In the genomic region with DNA sequence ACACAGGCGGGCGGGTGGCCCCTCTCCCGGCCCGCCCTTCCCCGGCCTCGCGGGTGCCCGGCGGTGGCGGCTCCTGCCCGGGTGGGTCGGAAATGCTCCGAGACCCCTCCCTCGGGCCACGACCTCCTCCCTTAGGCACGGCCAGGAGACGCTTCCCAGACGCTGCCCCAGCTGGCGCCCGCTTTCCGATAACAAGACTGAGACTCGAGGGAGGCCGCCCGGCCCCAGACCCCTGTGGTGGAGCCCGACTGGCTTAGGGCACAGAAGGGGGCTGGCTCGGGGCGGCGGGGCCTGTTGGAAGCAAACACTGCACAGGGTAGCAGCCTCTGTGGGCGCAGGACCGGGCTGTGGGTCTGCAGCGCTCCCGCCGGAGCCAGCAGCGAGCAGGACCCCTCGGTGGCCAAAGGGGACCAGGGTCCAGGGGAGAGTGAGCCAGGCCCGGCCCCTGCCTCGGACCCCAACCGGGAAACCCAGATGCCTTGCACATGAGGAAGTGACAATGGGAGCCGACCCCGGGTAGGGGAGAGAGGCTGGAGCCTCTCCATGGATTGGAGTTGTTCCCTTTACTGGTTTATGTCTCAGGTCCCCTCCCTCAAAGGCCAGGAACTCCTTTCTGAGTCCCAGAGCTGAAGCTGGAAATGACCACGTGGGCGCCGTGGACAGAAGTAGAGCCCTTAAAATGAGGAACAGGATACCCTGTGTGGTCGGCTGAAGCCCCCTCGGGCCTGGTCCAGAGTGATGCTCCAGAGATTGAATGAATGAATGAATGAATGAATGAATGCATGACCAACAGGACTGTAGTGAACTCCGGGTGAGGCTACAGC, we compare ENCODE assay signal across 8 cellular contexts. TPM values are rescaled to one million over a fixed set of nuclear protein-coding genes. Genes with fewer than 3 reads are reported as not detected.
DNase-seq lines count a peak whose midpoint lies in the region; ATAC-seq, FAIRE-seq and TF ChIP-seq lines count a peak whose summit lies in the region.

No MANE protein-coding gene starts in this region.

- TF ChIP-seq CTCF in AG04449 (IDR thresholded peaks at IDR 0.05; ENCODE audit: insufficient read depth, low read length, missing control alignments), result no peak
- TF ChIP-seq CTCF in keratinocyte (optimal IDR thresholded peaks at IDR 0.05 in 1 of 3, IDR thresholded peaks at IDR 0.05 in 1 of 3, conservative IDR thresholded peaks at IDR 0.05 in 1 of 3; ENCODE audit: extremely low read depth in 1 of 3, insufficient read depth in 2 of 3, low read length in 3 of 3), result no peak

- peak overlapping the region; percentile 76 for H3K9ac ChIP-seq in keratinocyte (ENCODE audit: control insufficient read depth, extremely low read depth, insufficient read depth, low read length)

- ATAC-seq in GM19452 (IDR thresholded peaks at IDR 0.05; ENCODE audit: unreplicated experiment), result peak; percentile 34
- peak; percentile 39 for ATAC-seq in stimulated activated naive CD8-positive, alpha-beta T cell treated with anti-CD3 and anti-CD28 coated beads, Interleukin-15, amount 100 ng/mL, for 72 hours

- H3K36me3 ChIP-seq in keratinocyte (ENCODE audit: control insufficient read depth in 2 of 2, extremely low read depth in 1 of 2, insufficient read depth in 2 of 2, low read length in 2 of 2), result no peaks in the 10 kb centered on the region

- peak overlapping the region; percentile 63 for H3K4me3 ChIP-seq in AG04449 (ENCODE audit: low read depth, low read length)
- H3K4me3 ChIP-seq in keratinocyte (ENCODE audit: control insufficient read depth in 2 of 3, extremely low read depth in 1 of 3, insufficient read depth in 2 of 3, low read depth in 1 of 3, low read length in 3 of 3), result peak overlapping the region; percentile 56 to 67 (median 59)

- H3K27ac ChIP-seq in keratinocyte (ENCODE audit: control insufficient read depth, insufficient read depth, low read length), result no peak overlapping the region

- H3K9me3 Mint-ChIP-seq in stimulated activated naive CD8-positive, alpha-beta T cell treated with anti-CD3 and anti-CD28 coated beads, Interleukin-15, amount 100 ng/mL, for 72 hours, result no peaks in the 10 kb centered on the region

- H3K4me1 ChIP-seq in keratinocyte (ENCODE audit: control insufficient read depth, extremely low read depth, insufficient read depth, low read length), result peaks cover 22% of the 10 kb centered on the region

- peak overlapping the region; percentile 72 to 95 for H3K27ac Mint-ChIP-seq in stimulated activated naive CD8-positive, alpha-beta T cell treated with anti-CD3 and anti-CD28 coated beads, Interleukin-15, amount 100 ng/mL, for 72 hours

- no peaks in the 10 kb centered on the region for H4K20me1 ChIP-seq in keratinocyte (ENCODE audit: control insufficient read depth, extremely low read depth, insufficient read depth, low read length)

- H3K4me2 ChIP-seq in keratinocyte (ENCODE audit: control insufficient read depth, extremely low read depth, insufficient read depth, low read depth, low read length), result peak overlapping the region; percentile 69

- H3K27me3 Mint-ChIP-seq in stimulated activated naive CD8-positive, alpha-beta T cell treated with anti-CD3 and anti-CD28 coated beads, Interleukin-15, amount 100 ng/mL, for 72 hours, result peaks cover 7% of the 10 kb centered on the region

- dilution Hi-C loops in keratinocyte (cut with MboI; ENCODE audit: extremely low pct_ligation_motif_present, low sequenced_read_pairs), result no loop called here

- CTCF ChIA-PET in AG04449 (lab: Yijun Ruan, JAX), result interaction anchor here (1.0 to 1.5 kb wide), 5 partner anchors 11 to 110 kb away, joined by 3 to 6 read pairs (median 4); no protein-coding TSS in a partner anchor

- no peak for FAIRE-seq in keratinocyte (lab: Jason Lieb, UNC)

- H3K79me2 ChIP-seq in keratinocyte (ENCODE audit: control insufficient read depth, insufficient read depth, low read length), result no peaks in the 10 kb centered on the region

- peaks cover 3% of the 10 kb centered on the region for H3K9me1 ChIP-seq in keratinocyte (ENCODE audit: control insufficient read depth, extremely low read depth, insufficient read depth, low read length)

- no peaks in the 10 kb centered on the region for H3K27me3 ChIP-seq in keratinocyte (ENCODE audit: control insufficient read depth, extremely low read depth, insufficient read depth, low read length)

- no peaks in the 10 kb centered on the region for H3K9me3 ChIP-seq in keratinocyte (ENCODE audit: control insufficient read depth, low read depth, low read length)

- POLR2A ChIA-PET in AG04449 (lab: Yijun Ruan, JAX), result no interaction called here

- peak overlapping the region; percentile 82 to 86 for H3K4me3 Mint-ChIP-seq in stimulated activated naive CD8-positive, alpha-beta T cell treated with anti-CD3 and anti-CD28 coated beads, Interleukin-15, amount 100 ng/mL, for 72 hours

- peak overlapping the region; percentile 36 for H2AFZ ChIP-seq in keratinocyte (ENCODE audit: control insufficient read depth, low read length)

- peaks cover 33% of the 10 kb centered on the region for H3K4me1 Mint-ChIP-seq in stimulated activated naive CD8-positive, alpha-beta T cell treated with anti-CD3 and anti-CD28 coated beads, Interleukin-15, amount 100 ng/mL, for 72 hours

- DNase-seq in AG04449 (ENCODE audit: low read depth, low spot score) (no peak), HuH-7 (ENCODE audit: low spot score) (peak; percentile 28), astrocyte of the hippocampus (ENCODE audit: low read depth, low spot score) (peak; percentile 43), keratinocyte (ENCODE audit: low read depth, low spot score) (no peak), cerebellar cortex (ENCODE audit: low spot score) (no peak), HT-29 (ENCODE audit: low spot score) (no peak)
- peak in 1 of 2 donors; percentile 34 for DNase-seq in stimulated activated naive CD8-positive, alpha-beta T cell treated with anti-CD3 and anti-CD28 coated beads, Interleukin-15, amount 100 ng/mL, for 72 hours

RNA-seq across cellular contexts. Expression of a gene that starts 19.8 kb away (rescaled TPM):
- polyA plus RNA-seq in keratinocyte, result 5.1 to 9.6 TPM (median 6.8 TPM) in 3 replicates
- 1.0 TPM for polyA plus RNA-seq in keratinocyte (2011; ENCODE audit: low read depth)
- polyA plus RNA-seq in keratinocyte (2011; cell fraction: cytosol; rRNA removed), result 3.2 and 4.1 TPM in 2 replicates
- 18.5 and 21.5 TPM in 2 replicates for polyA plus RNA-seq in keratinocyte (2011; cell fraction: nucleus; rRNA removed)
- 4.0 and 12.9 TPM in 2 replicates for polyA plus RNA-seq in keratinocyte (2012; ENCODE audit: low replicate concordance)
- polyA minus RNA-seq in keratinocyte, result 14.3 to 43.3 TPM (median 16.7 TPM) in 3 replicates
- polyA minus RNA-seq in keratinocyte (2011; cell fraction: cytosol; rRNA and poly(A)+ RNA removed), result 13.0 TPM
- 35.3 and 36.4 TPM in 2 replicates for polyA minus RNA-seq in keratinocyte (2011; cell fraction: nucleus; rRNA and poly(A)+ RNA removed)
- 1.0 and 1.1 TPM in 2 replicates for total RNA-seq in HT-29 (2014; rRNA removed; shearing (Covaris generic))

Comparison
In these comparisons a context has a peak if more than half of its experiments do, and no peak if none do; other contexts are left out.
1. DNase-seq: peak in HuH-7 (single experiment) and astrocyte of the hippocampus (single experiment); none in AG04449 (single experiment), keratinocyte (single experiment), cerebellar cortex (single experiment) and HT-29 (single experiment).